In the genomic region with DNA sequence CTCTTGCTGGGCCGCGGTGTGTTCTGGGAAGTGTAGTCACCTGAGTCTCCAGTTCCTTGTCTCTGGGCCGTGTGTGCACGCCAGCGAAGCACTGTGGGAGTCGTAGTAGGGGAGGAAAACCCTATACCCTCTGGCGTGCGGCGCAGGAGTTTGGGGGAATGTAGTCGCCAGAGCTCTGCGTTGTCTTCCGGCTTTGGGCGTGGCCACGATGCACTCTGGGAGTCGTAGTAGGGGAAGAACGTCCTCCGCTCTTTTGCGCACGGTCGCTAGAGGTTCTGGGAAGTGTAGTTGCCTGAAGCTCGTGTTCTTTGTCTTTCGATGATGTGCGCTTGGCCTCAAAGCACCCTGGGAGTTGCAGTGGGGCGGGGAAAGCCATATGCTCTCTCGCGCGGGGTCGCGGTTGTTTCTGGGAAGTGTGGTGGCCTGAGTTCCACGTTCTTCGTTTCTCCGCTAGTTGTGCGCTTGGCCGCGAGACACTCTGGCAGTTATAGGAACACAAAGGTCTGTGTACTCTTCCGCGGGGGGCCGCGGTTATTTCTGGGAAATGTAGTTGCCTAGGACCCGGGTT, we compare ENCODE assay signal across 9 cellular contexts. TPM values are rescaled to one million over a fixed set of nuclear protein-coding genes. Genes with fewer than 3 reads are reported as not detected.
A peak's percentile ranks its signal among the peaks of the same experiment; 100 is the strongest.
DNase-seq lines count a peak whose midpoint lies in the region; ATAC-seq and TF ChIP-seq lines count a peak whose summit lies in the region.
"Had no signal": no experiment of that assay in that cellular context is flagged by ENCODE, and none has a peak within 500 bp of the region (broad histone marks: within the 10 kb centered on the region; RNA-seq: fewer than 3 reads in every experiment).

No MANE protein-coding gene starts in this region.

- peak overlapping the region; percentile 92 to 94 (median 93) for H3K27ac ChIP-seq in right lobe of liver

- H3K4me3 ChIP-seq in right lobe of liver = peak overlapping the region; percentile 74 to 89 (median 80)

- under 1% methylated on average over 21 of the region's 40 CpGs for WGBS in right lobe of liver (ENCODE audit: insufficient coverage, low coverage, low lambda C conversion rate, missing lambda C conversion rate)

- intact Hi-C loops in CD14-positive monocyte (cut with micrococcal nuclease) (loop anchor here (1.0 to 5.0 kb wide), 9 partner anchors 43 to 193 kb away; a partner anchor contains a TSS), right lobe of liver (cut with DNase I) (no loop called here)

- TF ChIP-seq CTCF in CD14-positive monocyte (IDR thresholded peaks at IDR 0.05) (no peak), right lobe of liver (IDR thresholded peaks at IDR 0.05) (no peak)

- peaks cover 0 to 20% (median 14%) of the 10 kb centered on the region in 4 donors for H3K36me3 ChIP-seq in right lobe of liver

- peaks cover 0 to 5% (median 0%) of the 10 kb centered on the region in 4 donors for H3K4me1 ChIP-seq in right lobe of liver

- no peak overlapping the region for H3K27ac Mint-ChIP-seq in CD14-positive monocyte
- H3K27ac Mint-ChIP-seq: stimulated activated naive CD8-positive, alpha-beta T cell treated with anti-CD3 and anti-CD28 coated beads, Interleukin-15, Interleukin-2, amounts not matched to agents 100 ng/mL and 50 ng/mL, for 24 hours had no signal

- peaks cover 5% of the 10 kb centered on the region for H3K4me1 Mint-ChIP-seq in CD14-positive monocyte

- H3K36me3 Mint-ChIP-seq in CD14-positive monocyte = peaks cover 32 to 43% of the 10 kb centered on the region in 2 donors

- peaks cover 0 to 4% (median 0%) of the 10 kb centered on the region in 3 donors for H3K27me3 Mint-ChIP-seq in CD14-positive monocyte (ENCODE audit: low read depth in 3 of 3)
- H3K27me3 Mint-ChIP-seq: stimulated activated naive CD8-positive, alpha-beta T cell treated with anti-CD3 and anti-CD28 coated beads, Interleukin-15, Interleukin-2, amounts not matched to agents 100 ng/mL and 50 ng/mL, for 24 hours had no signal

- ATAC-seq in GM19328 (IDR thresholded peaks at IDR 0.05; ENCODE audit: unreplicated experiment) (peak; percentile 63), HG03469 (IDR thresholded peaks at IDR 0.05; ENCODE audit: unreplicated experiment) (peak; percentile 73), right lobe of liver (peak; percentile 90 to 95 (median 92))

- no peak overlapping the region for H3K4me3 Mint-ChIP-seq in CD14-positive monocyte
- H3K4me3 Mint-ChIP-seq: stimulated activated naive CD8-positive, alpha-beta T cell treated with anti-CD3 and anti-CD28 coated beads, Interleukin-15, Interleukin-2, amounts not matched to agents 100 ng/mL and 50 ng/mL, for 24 hours had no signal

- no peaks in the 10 kb centered on the region for H3K27me3 ChIP-seq in right lobe of liver

- H3K9me3 Mint-ChIP-seq in CD14-positive monocyte = peaks cover 39 to 53% (median 48%) of the 10 kb centered on the region in 7 donors

- no peak for TF ChIP-seq POLR2A in right lobe of liver (IDR thresholded peaks at IDR 0.05)

- peaks cover 0 to 44% (median 15%) of the 10 kb centered on the region in 4 donors for H3K9me3 ChIP-seq in right lobe of liver

- peak; percentile 97 for DNase-seq in CD14-positive monocyte (ENCODE audit: low spot score)
- peak; percentile 100 for DNase-seq in NCI-H748 (lab: John Stamatoyannopoulos, UW; ENCODE audit: unreplicated experiment)
- peak; percentile 93 to 95 for DNase-seq in activated CD4-positive, alpha-beta T cell treated with anti-CD3 and anti-CD28 coated beads, Interleukin-2, amount 50 U/mL, for 48 hours
- DNase-seq in ecto neural progenitor cell (ENCODE audit: low spot score) = peak; percentile 99
- peak; percentile 98 to 100 (median 100) for DNase-seq in right lobe of liver
- peak; percentile 90 to 98 for DNase-seq in stimulated activated CD4-positive, alpha-beta T cell treated with anti-CD3 and anti-CD28 coated beads, Interleukin-4, amount 100 ng/mL, for 4 hours

RNA-seq across cellular contexts. Expression of a gene that starts 0.6 kb away (rescaled TPM):
- polyA plus RNA-seq in CD14-positive monocyte = 10 to 100 TPM in 1 of 2 donors, 1 to 10 TPM in 1; 6.2 to 11.8 TPM
- 1 to 10 TPM; 5.9 to 9.3 (median 6.9) TPM for total RNA-seq in right lobe of liver

RNA-seq across cellular contexts. Expression of a gene that starts 42.8 kb away (rescaled TPM):
- 1 to 10 TPM; 3.3 to 5.1 TPM for polyA plus RNA-seq in CD14-positive monocyte
- total RNA-seq in right lobe of liver = 10 to 100 TPM in 2 of 6 experiments, 1 to 10 TPM in 4; 5.1 to 10.2 (median 8.5) TPM

RNA-seq across cellular contexts. Expression of a gene that starts 49.9 kb away (rescaled TPM):
- polyA plus RNA-seq in CD14-positive monocyte = under 1 TPM; 0.08 to 0.18 TPM
- under 1 TPM; 0.50 to 0.92 (median 0.79) TPM for total RNA-seq in right lobe of liver

RNA-seq across cellular contexts. Expression of a gene that starts 50.3 kb away (rescaled TPM):
- polyA plus RNA-seq in CD14-positive monocyte = under 1 TPM; 0.68 to 0.79 TPM
- total RNA-seq in right lobe of liver = 1 to 10 TPM; 3.1 to 5.3 (median 3.8) TPM

Comparison
In these comparisons a context has a peak if more than half of its experiments do, and no peak if none do; other contexts are left out.
1. Peak in every context shown above with its lines: DNase-seq, ATAC-seq, H3K4me3 ChIP-seq and H3K27ac ChIP-seq.
2. intact Hi-C loops: an anchor here in CD14-positive monocyte (1.0 to 5.0 kb wide); none called in right lobe of liver.